Comparison of ENCODE assay signal across 1 cellular context in the genomic region with DNA sequence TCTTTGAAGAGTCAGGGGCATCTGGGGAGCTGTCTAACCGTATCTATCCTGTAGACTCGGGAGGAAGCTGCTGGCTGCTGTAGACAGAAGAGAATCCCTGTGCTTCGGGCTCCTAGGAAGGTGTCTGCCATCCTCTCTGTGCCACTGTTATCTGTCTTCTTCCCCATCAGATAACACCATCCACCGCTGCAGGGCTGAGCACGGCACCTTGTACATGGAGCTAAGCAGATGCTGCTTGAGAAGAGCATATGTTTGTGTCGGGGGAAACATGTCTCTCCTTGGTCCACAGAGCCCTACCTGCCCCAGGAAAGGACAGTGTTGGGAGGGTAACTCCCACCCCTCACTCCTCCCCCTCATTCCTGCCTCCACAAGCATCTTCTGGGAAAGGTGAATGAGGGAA.
TF ChIP-seq lines count a peak whose summit lies in the region.

No MANE protein-coding gene starts in this region.

TF ChIP-seq in GM12878, 131 proteins besides CTCF, POLR2A, EP300 and RAD21:
- TF ChIP-seq CREM (IDR thresholded peaks at IDR 0.05; ENCODE audit: low read depth): no peak
